In the genomic region with DNA sequence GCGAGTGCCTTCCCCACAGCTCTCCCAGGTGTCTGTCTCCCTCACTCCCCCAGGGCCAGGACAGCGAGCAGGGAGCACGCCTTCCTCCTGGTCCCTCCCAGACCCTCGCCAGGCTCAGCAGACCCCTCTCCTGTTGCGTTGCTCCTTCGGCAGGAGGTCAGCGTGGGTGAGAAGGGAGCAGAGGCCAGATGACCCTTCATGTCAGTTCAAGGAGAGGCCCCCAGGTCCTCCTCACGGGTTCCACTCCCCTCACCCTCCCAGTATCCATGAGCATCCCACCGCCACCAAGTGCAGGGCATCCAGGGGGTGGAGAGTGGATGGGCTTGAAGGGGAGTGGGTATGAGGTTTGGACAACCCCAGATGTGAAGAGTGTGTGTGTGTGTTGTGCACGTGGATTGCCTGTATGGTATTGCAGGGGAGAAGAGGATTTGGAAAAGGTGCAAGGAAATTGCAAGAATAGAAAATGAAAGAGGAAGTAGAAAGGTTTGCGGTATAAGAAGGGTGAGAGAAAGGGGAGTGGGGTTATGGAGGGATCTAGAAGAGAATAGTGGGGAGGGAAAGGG, we compare ENCODE assay signal across 1 cellular context.
TF ChIP-seq lines count a peak whose summit lies in the region.

No MANE protein-coding gene starts in this region.

TF ChIP-seq in K562, 482 proteins besides CTCF, POLR2A, EP300 and RAD21 (continued from another document):
- TF ChIP-seq TCF7L2 (IDR thresholded peaks at IDR 0.05; ENCODE audit: low read depth, low read length) = no peak
